Comparison of ENCODE assay signal across 8 cellular contexts in the genomic region with DNA sequence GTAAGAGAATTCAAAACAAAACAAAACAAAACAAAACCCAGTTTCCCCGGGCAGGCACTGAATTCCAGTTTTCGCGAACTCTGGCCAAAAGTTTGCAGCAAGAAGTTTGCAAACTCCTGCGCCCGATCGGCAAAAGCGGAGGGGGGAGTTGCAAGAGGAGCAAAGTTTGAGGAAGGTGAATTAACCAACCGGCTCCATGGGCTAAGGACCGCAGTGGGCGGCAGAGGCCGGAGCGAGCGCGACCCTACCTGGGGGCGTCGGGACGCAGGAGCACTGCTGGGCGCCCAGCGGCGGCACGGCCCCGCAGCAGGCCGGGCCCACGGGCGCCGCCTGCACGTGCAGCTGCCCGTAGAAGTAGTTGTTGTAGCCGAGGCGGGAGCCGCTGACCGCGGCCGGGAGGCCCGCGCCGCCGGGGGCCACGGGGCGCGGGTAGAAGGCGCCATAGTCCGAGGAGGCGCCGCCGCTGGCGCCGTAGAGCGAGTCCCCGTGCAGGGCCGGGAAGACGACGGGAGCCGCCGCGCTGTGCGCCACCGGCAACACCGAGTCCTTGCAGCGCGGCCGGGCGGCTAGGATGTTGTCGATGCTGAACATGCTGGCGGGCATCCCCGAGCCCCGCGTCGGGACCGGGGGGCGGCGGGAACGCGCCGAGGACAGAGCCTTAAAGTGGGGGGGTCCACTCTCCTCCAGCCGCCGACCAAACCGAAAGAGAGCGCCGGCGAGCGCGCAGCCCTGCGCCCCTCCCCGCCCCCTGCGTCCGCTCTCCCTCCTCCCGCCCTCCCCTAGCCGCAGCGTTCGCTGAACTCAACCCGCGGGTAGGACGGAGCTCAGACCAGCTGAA. TPM values are rescaled to one million over a fixed set of nuclear protein-coding genes. Genes with fewer than 3 reads are reported as not detected.
DNase-seq lines count a peak whose midpoint lies in the region; ATAC-seq and TF ChIP-seq lines count a peak whose summit lies in the region.

A gene (minus strand): TSS at position 701 of the 838 bp plus-strand sequence. CDS start 98 bp downstream, at position 603.

- peak within 1 kb of the TSS; percentile 70 for H3K4me3 Mint-ChIP-seq in activated CD4-positive, alpha-beta T cell treated with anti-CD3 and anti-CD28 coated beads, Interleukin-2, amount 10 ng/mL, durations not matched to agents 7 days and 5 days

- peak within 1 kb of the TSS; percentile 100 for H3K23ac ChIP-seq in neuronal stem cell (ENCODE audit: low read depth, low read length, poor library complexity)

- ATAC-seq in SK-N-SH treated with all-trans-retinoic acid at 6 μM for 48 hours = peak; percentile 92
- no peak for ATAC-seq in HG03039 (IDR thresholded peaks at IDR 0.05; ENCODE audit: unreplicated experiment)

- H4K8ac ChIP-seq in neuronal stem cell (ENCODE audit: low read depth, low read length) = no peak within 1 kb of the TSS

- no peaks in the 10 kb centered on the region for H3K79me2 ChIP-seq in OCI-LY7 (ENCODE audit: insufficient read depth, low read depth, low read length)

- H3K4ac ChIP-seq in neuronal stem cell (ENCODE audit: low read length) = no peak within 1 kb of the TSS

- BruUV-seq in OCI-LY7 (replicated peaks; lab: Mats Ljungman, UMichigan) = no TSS peak

- peak within 1 kb of the TSS; percentile 92 for H3K14ac ChIP-seq in neuronal stem cell (ENCODE audit: low read length)

- no CpG with 5 or more reads among the region's 94 CpGs for WGBS in neuronal stem cell (ENCODE audit: extremely low coverage in 2 of 2, insufficient read length in 2 of 2, insufficient replicate concordance in 1 of 2), 2 donors

- peak within 1 kb of the TSS; percentile 90 for H3K9ac ChIP-seq in neuronal stem cell (ENCODE audit: low read depth, low read length, poor library complexity)

- H3K27ac Mint-ChIP-seq in activated CD4-positive, alpha-beta T cell treated with anti-CD3 and anti-CD28 coated beads, Interleukin-2, amount 10 ng/mL, durations not matched to agents 7 days and 5 days = peak within 1 kb of the TSS; percentile 60

- peak within 1 kb of the TSS; percentile 80 for H2BK12ac ChIP-seq in neuronal stem cell (ENCODE audit: low read length)

- H3K27me3 Mint-ChIP-seq in activated CD4-positive, alpha-beta T cell treated with anti-CD3 and anti-CD28 coated beads, Interleukin-2, amount 10 ng/mL, durations not matched to agents 7 days and 5 days = peaks cover 86% of the 10 kb centered on the region

- H3K9me3 Mint-ChIP-seq in activated CD4-positive, alpha-beta T cell treated with anti-CD3 and anti-CD28 coated beads, Interleukin-2, amount 10 ng/mL, durations not matched to agents 7 days and 5 days = peaks cover 7% of the 10 kb centered on the region

- H3K9me2 ChIP-seq in OCI-LY7 (ENCODE audit: insufficient read depth, low read length) = no peaks in the 10 kb centered on the region

- POLR2A ChIA-PET in activated CD4-positive, alpha-beta T cell treated with anti-CD3 and anti-CD28 coated beads, Interleukin-2, amount 10 ng/mL, durations not matched to agents 7 days and 5 days (lab: Charles Lee) = no interaction called here
- POLR2A ChIA-PET in OCI-LY7 (lab: Charles Lee) = no interaction called here

- peak within 1 kb of the TSS; percentile 97 for H3K18ac ChIP-seq in neuronal stem cell (ENCODE audit: low read length)

- no peak for TF ChIP-seq CTCF in fibroblast of mammary gland (conservative IDR thresholded peaks at IDR 0.05; ENCODE audit: control insufficient read depth, insufficient read depth, low read depth, low read length)
- TF ChIP-seq CTCF in OCI-LY7 (conservative IDR thresholded peaks at IDR 0.05; ENCODE audit: low read length) = no peak

- H4K91ac ChIP-seq in neuronal stem cell (ENCODE audit: low read depth, low read length, poor library complexity) = no peak within 1 kb of the TSS

- H2BK5ac ChIP-seq in neuronal stem cell (ENCODE audit: low read length) = no peak within 1 kb of the TSS

- H2BK120ac ChIP-seq in neuronal stem cell (ENCODE audit: low read depth, low read length) = peak within 1 kb of the TSS; percentile 32

- peaks cover 8% of the 10 kb centered on the region for H3K36me3 Mint-ChIP-seq in activated CD4-positive, alpha-beta T cell treated with anti-CD3 and anti-CD28 coated beads, Interleukin-2, amount 10 ng/mL, durations not matched to agents 7 days and 5 days (ENCODE audit: low read depth)

- H3K36me3 ChIP-seq in neuronal stem cell (replicated peaks in 1 of 2; ENCODE audit: control insufficient read depth in 2 of 2, insufficient read depth in 2 of 2, low read length in 2 of 2) (no peaks in the 10 kb centered on the region), OCI-LY7 (ENCODE audit: insufficient read depth, low read length) (no peaks in the 10 kb centered on the region)

- H3K4me3 ChIP-seq in fibroblast of mammary gland (ENCODE audit: control insufficient read depth, low read depth, low read length) = peak within 1 kb of the TSS; percentile 45
- peak within 1 kb of the TSS; percentile 12 to 79 for H3K4me3 ChIP-seq in neuronal stem cell (ENCODE audit: low read length in 2 of 2)
- H3K4me3 ChIP-seq in OCI-LY7 (ENCODE audit: low read depth, low read length, poor library complexity, severe bottlenecking) = no peak within 1 kb of the TSS

- intact Hi-C loops in OCI-LY7 (cut with micrococcal nuclease; ENCODE audit: unreplicated experiment) = no loop called here

- CTCF ChIA-PET in activated CD4-positive, alpha-beta T cell treated with anti-CD3 and anti-CD28 coated beads, Interleukin-2, amount 10 ng/mL, durations not matched to agents 7 days and 5 days (lab: Charles Lee) = no interaction called here
- CTCF ChIA-PET in OCI-LY7 (lab: Charles Lee; ENCODE audit: unreplicated experiment) = no interaction called here

- peak; percentile 15 for DNase-seq in activated CD4-positive, alpha-beta T cell treated with anti-CD3 and anti-CD28 coated beads, Interleukin-2, amount 10 ng/mL, durations not matched to agents 7 days and 5 days
- DNase-seq in activated CD4-positive, alpha-beta T cell treated with anti-CD3 and anti-CD28 coated beads, Interleukin-2, amount 50 U/mL, for 1 hour = no peak
- DNase-seq in fibroblast of mammary gland (ENCODE audit: low read depth) (peak; percentile 38), neuronal stem cell (ENCODE audit: low spot score) (no peak), GM19238 (ENCODE audit: insufficient read length, low spot score) (no peak), OCI-LY7 (ENCODE audit: low spot score) (no peak)

- no peak within 1 kb of the TSS for H3K27ac ChIP-seq in neuronal stem cell (replicated peaks; ENCODE audit: low read length)
- no peak within 1 kb of the TSS for H3K27ac ChIP-seq in OCI-LY7 (ENCODE audit: low read depth, low read length, poor library complexity, severe bottlenecking)

- H2AK5ac ChIP-seq in neuronal stem cell (ENCODE audit: low read depth, low read length) = peak within 1 kb of the TSS; percentile 89

- H3K79me1 ChIP-seq in neuronal stem cell (ENCODE audit: low read depth, low read length) = no peaks in the 10 kb centered on the region

- H3K9me3 ChIP-seq in neuronal stem cell (replicated peaks in 1 of 2; ENCODE audit: control insufficient read depth in 2 of 2, insufficient read depth in 1 of 2, low read depth in 1 of 2, low read length in 2 of 2) = no peaks in the 10 kb centered on the region
- no peaks in the 10 kb centered on the region for H3K9me3 ChIP-seq in OCI-LY7 (ENCODE audit: low read length)

- H3K27me3 ChIP-seq in neuronal stem cell (ENCODE audit: control insufficient read depth in 3 of 3, insufficient read depth in 3 of 3, low read depth in 1 of 3, low read length in 3 of 3) = peaks cover 33 to 99% (median 78%) of the 10 kb centered on the region in 3 experiments

- H3K4me1 ChIP-seq in neuronal stem cell (ENCODE audit: control insufficient read depth in 2 of 2, insufficient read depth in 1 of 2, low read depth in 1 of 2, low read length in 2 of 2) = peaks cover 0 to 45% of the 10 kb centered on the region in 2 donors
- H3K4me1 ChIP-seq in OCI-LY7 (ENCODE audit: insufficient read depth, low read length, poor library complexity, severe bottlenecking) = no peaks in the 10 kb centered on the region

- peaks cover 20% of the 10 kb centered on the region for H3K4me1 Mint-ChIP-seq in activated CD4-positive, alpha-beta T cell treated with anti-CD3 and anti-CD28 coated beads, Interleukin-2, amount 10 ng/mL, durations not matched to agents 7 days and 5 days

- H4K20me1 ChIP-seq in OCI-LY7 (ENCODE audit: insufficient read depth, low read length) = no peaks in the 10 kb centered on the region

- H2AFZ ChIP-seq in neuronal stem cell (ENCODE audit: low read length) (peak within 1 kb of the TSS; percentile 88), OCI-LY7 (ENCODE audit: low read length) (no peak within 1 kb of the TSS)

- H3K4me2 ChIP-seq in neuronal stem cell (ENCODE audit: insufficient read depth, low read length, poor library complexity, severe bottlenecking) (peak within 1 kb of the TSS; percentile 90), OCI-LY7 (ENCODE audit: low read length) (no peak within 1 kb of the TSS)

- peak within 1 kb of the TSS; percentile 76 for H2BK15ac ChIP-seq in neuronal stem cell (ENCODE audit: low read length)

TF ChIP-seq in SK-N-SH treated with all-trans-retinoic acid at 6 μM for 48 hours, 23 proteins besides CTCF, POLR2A, EP300 and RAD21:
- TF ChIP-seq ZFP30 (CRISPR knock-in tag; IDR thresholded peaks at IDR 0.05) = no peak
- no peak for TF ChIP-seq CSDC2 (CRISPR knock-in tag; IDR thresholded peaks at IDR 0.05)
- TF ChIP-seq ZNF70 (CRISPR knock-in tag; IDR thresholded peaks at IDR 0.05) = no peak
- no peak for TF ChIP-seq TCF4 (CRISPR knock-in tag; IDR thresholded peaks at IDR 0.05; ENCODE audit: borderline replicate concordance)
- TF ChIP-seq, protein P1, sequence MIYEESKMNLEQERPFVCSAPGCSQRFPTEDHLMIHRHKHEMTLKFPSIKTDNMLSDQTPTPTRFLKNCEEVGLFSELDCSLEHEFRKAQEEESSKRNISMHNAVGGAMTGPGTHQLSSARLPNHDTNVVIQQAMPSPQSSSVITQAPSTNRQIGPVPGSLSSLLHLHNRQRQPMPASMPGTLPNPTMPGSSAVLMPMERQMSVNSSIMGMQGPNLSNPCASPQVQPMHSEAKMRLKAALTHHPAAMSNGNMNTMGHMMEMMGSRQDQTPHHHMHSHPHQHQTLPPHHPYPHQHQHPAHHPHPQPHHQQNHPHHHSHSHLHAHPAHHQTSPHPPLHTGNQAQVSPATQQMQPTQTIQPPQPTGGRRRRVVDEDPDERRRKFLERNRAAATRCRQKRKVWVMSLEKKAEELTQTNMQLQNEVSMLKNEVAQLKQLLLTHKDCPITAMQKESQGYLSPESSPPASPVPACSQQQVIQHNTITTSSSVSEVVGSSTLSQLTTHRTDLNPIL (CRISPR knock-in tag; IDR thresholded peaks at IDR 0.05; ENCODE audit: low read depth) = no peak
- no peak for TF ChIP-seq ZFP3 (CRISPR knock-in tag; IDR thresholded peaks at IDR 0.05)
- no peak for TF ChIP-seq BACH2 (CRISPR knock-in tag; IDR thresholded peaks at IDR 0.05; ENCODE audit: borderline replicate concordance)

RNA-seq across cellular contexts. Expression of the gene that starts here (rescaled TPM):
- not detected for total RNA-seq in activated CD4-positive, alpha-beta T cell treated with anti-CD3 and anti-CD28 coated beads, Interleukin-2, amount 10 ng/mL, durations not matched to agents 7 days and 5 days
- polyA plus RNA-seq in neuronal stem cell (2013, experiment 1 of 2) = 2.7 TPM
- polyA plus RNA-seq in neuronal stem cell (2013, experiment 2 of 2) = 2.9 TPM
- total RNA-seq in OCI-LY7 (2014; rRNA removed; shearing (Covaris generic)) = not detected in 2 replicates
- total RNA-seq in OCI-LY7 (2022) = not detected in 2 replicates

Comparison
In these comparisons a context has a peak if more than half of its experiments do, and no peak if none do; other contexts are left out.
1. Peak in DNase-seq in activated CD4-positive, alpha-beta T cell treated with anti-CD3 and anti-CD28 coated beads, Interleukin-2, amount 10 ng/mL, durations not matched to agents 7 days and 5 days; RNA of the gene not detected or under 1 TPM.